36 cellular contexts compared by ENCODE assay signal in genomic region chr13:102690883-102691282, GRCh38. TPM values are rescaled to one million over a fixed set of nuclear protein-coding genes. Genes with fewer than 3 reads are reported as not detected.
"Had no signal": no experiment of that assay in that cellular context is flagged by ENCODE, and none has a peak within 500 bp of the region (broad histone marks: within the 10 kb centered on the region; RNA-seq: fewer than 3 reads in every experiment).

No MANE protein-coding gene starts in this region.

- H3K27ac ChIP-seq: ascending aorta, cardiac muscle cell, VCaP had no signal

- FAIRE-seq: bronchial epithelial cell, TTC549 had no signal

- ATAC-seq: activated CD8-positive, alpha-beta T cell treated with anti-CD3 and anti-CD28 coated beads for 36 hours; activated naive CD8-positive, alpha-beta T cell treated with anti-CD3 and anti-CD28 coated beads, Interleukin-2, amount 50 U/mL, for 24 hours; activated T-cell treated with anti-CD3 and anti-CD28 coated beads, Interleukin-2, amount 50 U/mL, for 4 hours; activated T-cell treated with anti-CD3 and anti-CD28 coated beads, Interleukin-2, amount 50 U/mL, for 72 hours; activated T-helper 17 cell treated with anti-CD3 and anti-CD28 coated beads, Interleukin-2, amount 50 U/mL, for 72 hours; T-cell; T-helper 17 cell had no signal

- H3K9me3 ChIP-seq: ascending aorta had no signal

- H3K27me3 ChIP-seq: ascending aorta, cardiac muscle cell had no signal

- H3K36me3 ChIP-seq: ascending aorta, cardiac muscle cell had no signal

- DNase-seq: activated B cell treated with CpG ODN at 0.5 μM for 24 hours; activated CD4-positive, alpha-beta memory T cell treated with anti-CD3 and anti-CD28 coated beads for 36 hours; activated CD4-positive, alpha-beta T cell treated with anti-CD3 and anti-CD28 coated beads for 4 hours; activated CD4-positive, alpha-beta T cell treated with anti-CD3 and anti-CD28 coated beads, Interleukin-2, amount 10 ng/mL, durations not matched to agents 24 days and 14 days; activated CD4-positive, alpha-beta T cell treated with anti-CD3 and anti-CD28 coated beads, Interleukin-2, amount 50 U/mL, for 1 hour; activated CD4-positive, alpha-beta T cell treated with anti-CD3 and anti-CD28 coated beads, Interleukin-2, amount 50 U/mL, for 4 hours; activated CD4-positive, CD25-positive, alpha-beta regulatory T cell treated with anti-CD3 and anti-CD28 coated beads, Interleukin-2, amount 50 U/mL, for 72 hours; activated CD8-positive, alpha-beta memory T cell treated with anti-CD3 and anti-CD28 coated beads, Interleukin-2, amount 50 U/mL, for 4 hours; activated CD8-positive, alpha-beta T cell treated with anti-CD3 and anti-CD28 coated beads for 36 hours; activated effector memory CD4-positive, alpha-beta T cell treated with anti-CD3 and anti-CD28 coated beads, Interleukin-2, amount 50 U/mL, for 16 hours; activated gamma-delta T cell treated with Interleukin-2 at 50 U/mL for 16 hours; activated naive CD4-positive, alpha-beta T cell; activated naive CD4-positive, alpha-beta T cell treated with anti-CD3 and anti-CD28 coated beads, Interleukin-2, amount 10 ng/mL, durations not matched to agents 7 days and 5 days; activated naive CD8-positive, alpha-beta T cell treated with anti-CD3 and anti-CD28 coated beads, Interleukin-2, amount 10 ng/mL, durations not matched to agents 7 days and 5 days; activated naive CD8-positive, alpha-beta T cell treated with anti-CD3 and anti-CD28 coated beads, Interleukin-2, amount 50 U/mL, for 24 hours; activated T-cell treated with anti-CD3 and anti-CD28 coated beads for 4 hours; activated T-cell treated with anti-CD3 and anti-CD28 coated beads, Interleukin-2, amount 50 U/mL, for 1 hour; activated T-cell treated with anti-CD3 and anti-CD28 coated beads, Interleukin-2, amount 50 U/mL, for 4 hours; activated T-cell treated with anti-CD3 and anti-CD28 coated beads, Interleukin-2, amount 50 U/mL, for 72 hours; amygdala; anterior cingulate cortex; caudate nucleus; cerebellar nuclear complex; T-cell; T-helper 17 cell had no signal

- H3K4me1 ChIP-seq: ascending aorta had no signal

- H3K4me3 ChIP-seq: ascending aorta, cardiac muscle cell had no signal

RNA-seq across cellular contexts. Expression of gene METTL21C, which starts 4.0 kb away (rescaled TPM):
- total RNA-seq: activated B cell treated with CpG ODN at 0.5 μM for 24 hours; activated CD4-positive, alpha-beta memory T cell treated with anti-CD3 and anti-CD28 coated beads for 36 hours; activated CD4-positive, alpha-beta T cell treated with anti-CD3 and anti-CD28 coated beads, Interleukin-2, amount 10 ng/mL, durations not matched to agents 24 days and 14 days; activated CD8-positive, alpha-beta memory T cell treated with anti-CD3 and anti-CD28 coated beads for 36 hours; activated CD8-positive, alpha-beta T cell treated with anti-CD3 and anti-CD28 coated beads for 36 hours; activated naive CD8-positive, alpha-beta T cell treated with anti-CD3 and anti-CD28 coated beads, Interleukin-2, amount 10 ng/mL, durations not matched to agents 7 days and 5 days; activated T-cell treated with anti-CD3 and anti-CD28 coated beads, Interleukin-2, amount 50 U/mL, for 4 hours; activated T-cell treated with anti-CD3 and anti-CD28 coated beads, Interleukin-2, amount 50 U/mL, for 72 hours; activated T-helper 1 cell treated with anti-CD3 and anti-CD28 coated beads, Interleukin-12 subunit alpha, Interleukin-12 subunit beta, Interleukin-2, Interleukin-4 antibody, amounts not matched to agents 30 ng/mL and 10 ng/mL and 1 ng/mL, durations not matched to agents 14 hours and 24 hours and 36 hours; activated T-helper 17 cell treated with anti-CD3 and anti-CD28 coated beads, Interleukin-2, amount 50 U/mL, for 72 hours; ascending aorta; bronchial epithelial cell; cardiac muscle cell; T-cell; T-helper 1 cell treated with Interleukin-12 subunit alpha and Interleukin-12 subunit beta and Interleukin-4 antibody, amounts not matched to agents 30 ng/mL and 1 ng/mL, for 36 hours; T-helper 17 cell; T-helper 2 cell treated with Interferon-gamma antibody and Interleukin-4, amounts not matched to agents 100 ng/mL and 5 ng/mL, for 36 hours had no signal
- polyA plus RNA-seq: adipose tissue, cardiac muscle cell had no signal
